In the genomic region with DNA sequence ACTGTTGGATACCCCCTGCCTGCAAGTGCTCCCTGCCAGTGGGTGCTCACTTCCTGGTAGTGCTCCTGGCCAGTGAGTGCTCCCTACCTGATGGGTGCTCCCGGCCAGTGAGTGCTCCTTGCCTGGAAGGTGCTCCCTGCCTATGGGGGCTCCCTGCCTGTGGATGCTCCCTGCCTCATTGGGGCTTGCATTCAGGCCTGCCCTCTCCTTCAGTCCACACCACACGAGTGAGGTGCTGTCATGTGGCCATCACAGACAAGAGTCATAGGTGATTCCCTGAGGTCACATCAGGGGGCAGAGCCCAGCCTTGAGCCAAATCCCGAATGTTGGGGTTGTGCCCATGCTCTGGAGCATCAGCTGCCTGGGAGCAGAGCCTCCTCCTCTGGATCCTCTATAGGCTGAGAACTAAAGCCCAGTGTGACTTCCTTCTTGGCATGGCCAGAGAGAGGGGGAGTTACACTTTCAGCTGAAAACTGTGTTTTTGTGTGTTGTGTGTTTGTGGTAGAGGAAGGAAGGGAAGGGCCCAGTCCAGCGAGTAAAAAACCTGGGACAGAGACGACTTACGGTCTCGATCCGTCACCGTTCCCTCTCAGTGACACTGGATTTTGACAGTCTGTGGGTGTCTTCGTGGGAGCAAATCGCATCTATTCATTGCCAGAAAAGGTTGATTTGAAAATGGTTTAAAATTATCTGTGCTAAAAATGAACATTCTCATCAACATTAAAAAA, we compare ENCODE assay signal across 23 cellular contexts.
DNase-seq lines count a peak whose midpoint lies in the region; ATAC-seq and TF ChIP-seq lines count a peak whose summit lies in the region.
"Had no signal": no experiment of that assay in that cellular context is flagged by ENCODE, and none has a peak within 500 bp of the region (broad histone marks: within the 10 kb centered on the region; RNA-seq: fewer than 3 reads in every experiment).

No MANE protein-coding gene starts in this region.

- no peak overlapping the region for H3K27ac Mint-ChIP-seq in mesothelial cell of epicardium
- H3K27ac Mint-ChIP-seq: stimulated activated naive CD8-positive, alpha-beta T cell treated with anti-CD3 and anti-CD28 coated beads, Interleukin-15, Interleukin-2, amounts not matched to agents 100 ng/mL and 50 ng/mL, for 24 hours; T-helper 2 cell treated with Interferon-gamma antibody and Interleukin-4, amounts not matched to agents 5 μg/mL and 100 μg/mL, for 36 hours had no signal

- H2BK5ac ChIP-seq in neuronal stem cell (ENCODE audit: low read length): no peak overlapping the region

- H2BK15ac ChIP-seq in neuronal stem cell (ENCODE audit: low read length): peak overlapping the region; percentile 21

- H3K4ac ChIP-seq in neuronal stem cell (ENCODE audit: low read length): no peak overlapping the region

- no peak overlapping the region for H2BK120ac ChIP-seq in neuronal stem cell (ENCODE audit: low read depth, low read length)

- H3K4me1 Mint-ChIP-seq in mesothelial cell of epicardium: no peaks in the 10 kb centered on the region

- H3K27ac ChIP-seq in right atrium auricular region (no peak overlapping the region), neuronal stem cell (replicated peaks; ENCODE audit: low read length) (no peak overlapping the region)
- H3K27ac ChIP-seq: ascending aorta, transverse colon, WERI-Rb-1 had no signal

- H2BK12ac ChIP-seq in neuronal stem cell (ENCODE audit: low read length): peak overlapping the region; percentile 86

- no peaks in the 10 kb centered on the region for H3K79me1 ChIP-seq in neuronal stem cell (ENCODE audit: low read depth, low read length)

- no peak overlapping the region for H2AFZ ChIP-seq in neuronal stem cell (ENCODE audit: low read length)

- TF ChIP-seq CTCF in right atrium auricular region (IDR thresholded peaks at IDR 0.05) (no peak), GM20000 (IDR thresholded peaks at IDR 0.05; ENCODE audit: extremely low read depth, missing control alignments) (no peak), mesothelial cell of epicardium (IDR thresholded peaks at IDR 0.05; ENCODE audit: unreplicated experiment) (no peak)

- H3K9me3 Mint-ChIP-seq in mesothelial cell of epicardium: no peaks in the 10 kb centered on the region
- H3K9me3 Mint-ChIP-seq: central memory CD8-positive, alpha-beta T cell; stimulated activated naive CD8-positive, alpha-beta T cell treated with anti-CD3 and anti-CD28 coated beads, Interleukin-15, Interleukin-2, amounts not matched to agents 100 ng/mL and 50 ng/mL, for 24 hours; T-helper 2 cell treated with Interferon-gamma antibody and Interleukin-4, amounts not matched to agents 5 μg/mL and 100 μg/mL, for 36 hours had no signal

- H3K36me3 Mint-ChIP-seq in mesothelial cell of epicardium: no peaks in the 10 kb centered on the region

- peak overlapping the region; percentile 70 for H3K18ac ChIP-seq in neuronal stem cell (ENCODE audit: low read length)

- no peaks in the 10 kb centered on the region for H3K27me3 ChIP-seq in right atrium auricular region
- peaks cover 0 to 9% (median 0%) of the 10 kb centered on the region in 3 experiments for H3K27me3 ChIP-seq in neuronal stem cell (ENCODE audit: control insufficient read depth in 3 of 3, insufficient read depth in 3 of 3, low read depth in 1 of 3, low read length in 3 of 3)
- H3K27me3 ChIP-seq: ascending aorta, MG63, transverse colon had no signal

- H3K27me3 Mint-ChIP-seq in mesothelial cell of epicardium (ENCODE audit: low read depth): no peaks in the 10 kb centered on the region
- H3K27me3 Mint-ChIP-seq: stimulated activated naive CD8-positive, alpha-beta T cell treated with anti-CD3 and anti-CD28 coated beads, Interleukin-15, Interleukin-2, amounts not matched to agents 100 ng/mL and 50 ng/mL, for 24 hours had no signal

- WGBS in neuronal stem cell (ENCODE audit: extremely low coverage in 2 of 2, insufficient read length in 2 of 2, insufficient replicate concordance in 1 of 2), 2 donors: no CpG with 5 or more reads among the region's 11 CpGs

- H3K9me3 ChIP-seq in right atrium auricular region (no peaks in the 10 kb centered on the region), neuronal stem cell (replicated peaks in 1 of 2; ENCODE audit: control insufficient read depth in 2 of 2, insufficient read depth in 1 of 2, low read depth in 1 of 2, low read length in 2 of 2) (no peaks in the 10 kb centered on the region)
- H3K9me3 ChIP-seq: ascending aorta, MG63, transverse colon had no signal

- H3K4me1 ChIP-seq in right atrium auricular region (peaks cover 0 to 6% of the 10 kb centered on the region in 2 donors), neuronal stem cell (ENCODE audit: control insufficient read depth in 2 of 2, insufficient read depth in 1 of 2, low read depth in 1 of 2, low read length in 2 of 2) (no peaks in the 10 kb centered on the region)
- H3K4me1 ChIP-seq: ascending aorta, transverse colon had no signal

- no peak overlapping the region for H3K9ac ChIP-seq in neuronal stem cell (ENCODE audit: low read depth, low read length, poor library complexity)

- no peak overlapping the region for H4K8ac ChIP-seq in neuronal stem cell (ENCODE audit: low read depth, low read length)

- no peak for ATAC-seq in GM21447 (IDR thresholded peaks at IDR 0.05; ENCODE audit: unreplicated experiment)

- H3K4me3 ChIP-seq in right atrium auricular region (no peak overlapping the region), neuronal stem cell (ENCODE audit: low read length in 2 of 2) (no peak overlapping the region)
- H3K4me3 ChIP-seq: ascending aorta, lung, MG63, transverse colon had no signal

- H3K4me2 ChIP-seq in neuronal stem cell (ENCODE audit: insufficient read depth, low read length, poor library complexity, severe bottlenecking): no peak overlapping the region

- H3K4me3 Mint-ChIP-seq in mesothelial cell of epicardium: no peak overlapping the region
- H3K4me3 Mint-ChIP-seq: central memory CD8-positive, alpha-beta T cell; stimulated activated naive CD8-positive, alpha-beta T cell treated with anti-CD3 and anti-CD28 coated beads, Interleukin-15, Interleukin-2, amounts not matched to agents 100 ng/mL and 50 ng/mL, for 24 hours; T-helper 2 cell treated with Interferon-gamma antibody and Interleukin-4, amounts not matched to agents 5 μg/mL and 100 μg/mL, for 36 hours had no signal

- H3K36me3 ChIP-seq in right atrium auricular region (peaks cover 63% of the 10 kb centered on the region), neuronal stem cell (replicated peaks in 1 of 2; ENCODE audit: control insufficient read depth in 2 of 2, insufficient read depth in 2 of 2, low read length in 2 of 2) (no peaks in the 10 kb centered on the region)
- H3K36me3 ChIP-seq: ascending aorta, MG63, transverse colon, WERI-Rb-1 had no signal

- peak overlapping the region; percentile 60 for H3K23ac ChIP-seq in neuronal stem cell (ENCODE audit: low read depth, low read length, poor library complexity)

- no peak overlapping the region for H4K91ac ChIP-seq in neuronal stem cell (ENCODE audit: low read depth, low read length, poor library complexity)

- no peak overlapping the region for H2AK5ac ChIP-seq in neuronal stem cell (ENCODE audit: low read depth, low read length)

- DNase-seq in cardiac septum (ENCODE audit: low spot score) (peak; percentile 51), right atrium auricular region (ENCODE audit: low spot score) (no peak), ecto neural progenitor cell (ENCODE audit: low spot score) (peak; percentile 37), neuronal stem cell (ENCODE audit: low spot score) (no peak), GM20000 (ENCODE audit: low spot score) (no peak), mesothelial cell of epicardium (ENCODE audit: low spot score in 2 of 2, unreplicated experiment in 2 of 2) (no peak), superior temporal gyrus (ENCODE audit: extremely low spot score) (no peak)
- DNase-seq: ACHN; activated CD4-positive, alpha-beta T cell treated with anti-CD3 and anti-CD28 coated beads, Interleukin-2, amount 50 U/mL, for 48 hours; activated naive CD4-positive, alpha-beta T cell treated with anti-CD3 and anti-CD28 coated beads, Interleukin-2, amount 50 U/mL, for 16 hours; hippocampal formation; MG63; NCI-H1436 treated with DMSO at 0.1 percent for 48 hours; NCI-H2171; NCI-H524 treated with DMSO at 0.1 percent for 48 hours had no signal

- intact Hi-C loops in cardiac septum (cut with DNase I): no loop called here

- H3K14ac ChIP-seq in neuronal stem cell (ENCODE audit: low read length): peak overlapping the region; percentile 5

Comparison
In these comparisons a context has a peak if more than half of its experiments do, and no peak if none do; other contexts are left out.
1. DNase-seq: peak in cardiac septum (single experiment) and ecto neural progenitor cell (single experiment); none in right atrium auricular region (single experiment), neuronal stem cell (single experiment), GM20000 (single experiment), mesothelial cell of epicardium (0 of 2) and superior temporal gyrus (single experiment).